Comparison of ENCODE assay signal across 22 cellular contexts in the genomic region with DNA sequence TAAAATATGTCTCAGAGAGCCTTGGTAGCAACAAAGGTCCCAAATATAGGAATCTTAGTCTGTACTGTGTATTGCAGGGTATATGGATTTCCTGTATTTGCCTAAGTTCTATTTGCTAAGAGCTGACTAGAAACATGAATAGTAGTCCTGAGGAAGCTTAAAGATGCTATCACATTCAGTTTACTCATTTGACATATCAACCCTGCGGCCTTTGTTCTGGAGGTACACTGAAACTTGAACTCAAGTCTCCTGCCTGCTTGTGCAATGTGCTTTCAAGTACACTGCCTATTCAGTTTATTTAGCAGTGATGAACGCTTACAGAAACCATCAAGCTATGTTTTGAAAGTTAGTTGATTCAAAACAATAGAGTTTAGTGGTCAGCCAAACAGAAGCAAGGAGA. TPM values are rescaled to one million over a fixed set of nuclear protein-coding genes. Genes with fewer than 3 reads are reported as not detected.
DNase-seq lines count a peak whose midpoint lies in the region; ATAC-seq, FAIRE-seq and TF ChIP-seq lines count a peak whose summit lies in the region.
"Had no signal": no experiment of that assay in that cellular context is flagged by ENCODE, and none has a peak within 500 bp of the region (broad histone marks: within the 10 kb centered on the region; RNA-seq: fewer than 3 reads in every experiment).

No MANE protein-coding gene starts in this region.

- H3K79me2 ChIP-seq in GM23248 (ENCODE audit: insufficient read depth) (peaks cover 65% of the 10 kb centered on the region), astrocyte (ENCODE audit: insufficient read depth, low read length) (peaks cover 3% of the 10 kb centered on the region), keratinocyte (ENCODE audit: control insufficient read depth, insufficient read depth, low read length) (peaks cover 49% of the 10 kb centered on the region)
- H3K79me2 ChIP-seq: parathyroid adenoma had no signal

- H3K27me3 Mint-ChIP-seq in astrocyte (ENCODE audit: low read depth, unreplicated experiment) = no peaks in the 10 kb centered on the region
- H3K27me3 Mint-ChIP-seq: IgD-negative memory B cell; naive thymus-derived CD4-positive, alpha-beta T cell; T-cell had no signal

- intact Hi-C loops in gastrocnemius medialis (cut with DNase I; ENCODE audit: low total_unique reads) (no loop called here), spleen (cut with DNase I; ENCODE audit: low total_unique reads) (no loop called here)

- H3K4me1 Mint-ChIP-seq in astrocyte (ENCODE audit: low read depth, unreplicated experiment) = peaks cover 21% of the 10 kb centered on the region

- in situ Hi-C loops in GM23248 (cut with MboI) = no loop called here
- in situ Hi-C loops in gastrocnemius medialis (cut with MboI; ENCODE audit: low sequenced_read_pairs in 4 of 4) = no loop called here

- H3K4me2 ChIP-seq in A549 = peak overlapping the region; percentile 64; the same call in 2 of the 3 replicates
- H3K4me2 ChIP-seq in GM23248 (ENCODE audit: unreplicated experiment) = peak overlapping the region; percentile 86
- H3K4me2 ChIP-seq in astrocyte (ENCODE audit: low read length) = no peak overlapping the region
- peak overlapping the region; percentile 97 for H3K4me2 ChIP-seq in keratinocyte (ENCODE audit: control insufficient read depth, extremely low read depth, insufficient read depth, low read depth, low read length)

- TF ChIP-seq POLR2A in A549 (IDR thresholded peaks at IDR 0.05; ENCODE audit: low read length) = no peak
- no peak for TF ChIP-seq POLR2A in gastrocnemius medialis (IDR thresholded peaks at IDR 0.05)
- TF ChIP-seq POLR2A in spleen (IDR thresholded peaks at IDR 0.05) = no peak

- TF ChIP-seq CTCF in A549 (IDR thresholded peaks at IDR 0.05) (no peak), astrocyte (IDR thresholded peaks at IDR 0.05; ENCODE audit: insufficient read depth, low read depth, low read length) (no peak), keratinocyte (optimal IDR thresholded peaks at IDR 0.05 in 1 of 3, IDR thresholded peaks at IDR 0.05 in 1 of 3, conservative IDR thresholded peaks at IDR 0.05 in 1 of 3; ENCODE audit: extremely low read depth in 1 of 3, insufficient read depth in 2 of 3, low read length in 3 of 3) (no peak), gastrocnemius medialis (IDR thresholded peaks at IDR 0.05 in 4 of 5, conservative IDR thresholded peaks at IDR 0.05 in 1 of 5) (no peak), spleen (IDR thresholded peaks at IDR 0.05 in 8 of 11, conservative IDR thresholded peaks at IDR 0.05 in 3 of 11) (no peak)

- H4K20me1 ChIP-seq in GM23248 (ENCODE audit: insufficient read depth) (no peaks in the 10 kb centered on the region), astrocyte (ENCODE audit: insufficient read depth, low read length) (no peaks in the 10 kb centered on the region), keratinocyte (ENCODE audit: control insufficient read depth, extremely low read depth, insufficient read depth, low read length) (no peaks in the 10 kb centered on the region)

- H3K9me3 ChIP-seq in A549 (no peaks in the 10 kb centered on the region), GM23248 (ENCODE audit: low read depth) (no peaks in the 10 kb centered on the region), astrocyte (ENCODE audit: insufficient read depth, low read depth, low read length) (no peaks in the 10 kb centered on the region), keratinocyte (ENCODE audit: control insufficient read depth, low read depth, low read length) (no peaks in the 10 kb centered on the region), gastrocnemius medialis (no peaks in the 10 kb centered on the region), spleen (no peaks in the 10 kb centered on the region)
- H3K9me3 ChIP-seq: ascending aorta had no signal

- CTCF ChIA-PET in A549 (lab: Yijun Ruan, JAX) = interaction anchor here (0.9 to 1.3 kb wide), 2 partner anchors 21 to 167 kb away, joined by 3 read pairs; a partner anchor contains a TSS

- no peaks in the 10 kb centered on the region for H3K9me3 Mint-ChIP-seq in astrocyte (ENCODE audit: unreplicated experiment)
- H3K9me3 Mint-ChIP-seq: H9; IgD-negative memory B cell; naive thymus-derived CD4-positive, alpha-beta T cell; T-cell had no signal

- peaks cover 35% of the 10 kb centered on the region for H3F3A ChIP-seq in GM23248 (ENCODE audit: insufficient read depth)

- H3K27ac Mint-ChIP-seq in astrocyte (ENCODE audit: unreplicated experiment) = peak overlapping the region; percentile 98
- H3K27ac Mint-ChIP-seq: H9; IgD-negative memory B cell; naive thymus-derived CD4-positive, alpha-beta T cell; T-cell had no signal

- no peaks in the 10 kb centered on the region for H3K36me3 ChIP-seq in GM23248 (ENCODE audit: low read depth)
- no peaks in the 10 kb centered on the region for H3K36me3 ChIP-seq in astrocyte (ENCODE audit: insufficient read depth, low read length)
- H3K36me3 ChIP-seq in keratinocyte (ENCODE audit: control insufficient read depth in 2 of 2, extremely low read depth in 1 of 2, insufficient read depth in 2 of 2, low read length in 2 of 2) = peaks cover 0 to 10% of the 10 kb centered on the region in 2 experiments
- no peaks in the 10 kb centered on the region for H3K36me3 ChIP-seq in gastrocnemius medialis
- H3K36me3 ChIP-seq in spleen = no peaks in the 10 kb centered on the region
- H3K36me3 ChIP-seq: ascending aorta had no signal

- H2AFZ ChIP-seq in GM23248 (peak overlapping the region; percentile 75; the same call in 1 of the 2 replicates), astrocyte (ENCODE audit: low read depth, low read length) (no peak overlapping the region), keratinocyte (ENCODE audit: control insufficient read depth, low read length) (no peak overlapping the region)
- H2AFZ ChIP-seq: parathyroid adenoma had no signal

- ATAC-seq in A549 (no peak), GM18873 (IDR thresholded peaks at IDR 0.05; ENCODE audit: low FRiP score, unreplicated experiment) (no peak), gastrocnemius medialis (no peak)
- ATAC-seq: naive thymus-derived CD4-positive, alpha-beta T cell; T-cell had no signal

- H3K27ac ChIP-seq in A549 (peak overlapping the region; percentile 78 to 94), GM23248 (peak overlapping the region; percentile 90), astrocyte (ENCODE audit: low read depth, low read length) (peak overlapping the region; percentile 81), keratinocyte (ENCODE audit: control insufficient read depth, insufficient read depth, low read length) (peak overlapping the region; percentile 98), gastrocnemius medialis (no peak overlapping the region), spleen (peak overlapping the region in 3 of 8 donors; percentile 3 to 57 (median 37))
- H3K27ac ChIP-seq: parathyroid adenoma had no signal

- TF ChIP-seq EP300 in A549 (IDR thresholded peaks at IDR 0.05) = no peak

- H3K4me3 Mint-ChIP-seq in astrocyte (ENCODE audit: unreplicated experiment) = no peak overlapping the region
- H3K4me3 Mint-ChIP-seq: H9; IgD-negative memory B cell; naive thymus-derived CD4-positive, alpha-beta T cell; T-cell had no signal

- no peaks in the 10 kb centered on the region for H3K9me1 ChIP-seq in keratinocyte (ENCODE audit: control insufficient read depth, extremely low read depth, insufficient read depth, low read length)

- 86% methylated on average over 2 of the region's 2 CpGs for WGBS in A549 (ENCODE audit: missing lambda C conversion rate)
- 92 to 93% methylated on average over 2 of the region's 2 CpGs for WGBS in GM23248 (ENCODE audit: low coverage in 1 of 2, low lambda C conversion rate in 2 of 2, missing lambda C conversion rate in 2 of 2), 2 experiments
- WGBS in spleen, 5 donors = 87 to 94% (median 89%) methylated on average over 2 of the region's 2 CpGs

- no peak overlapping the region for H3K4me3 ChIP-seq in A549
- 0 out of 2 replicates have a peak overlapping the region, but pooled peaks have one; percentile 60 for H3K4me3 ChIP-seq in GM23248
- no peak overlapping the region for H3K4me3 ChIP-seq in astrocyte (ENCODE audit: insufficient read depth, low read depth, low read length)
- H3K4me3 ChIP-seq in keratinocyte (ENCODE audit: control insufficient read depth in 2 of 3, extremely low read depth in 1 of 3, insufficient read depth in 2 of 3, low read depth in 1 of 3, low read length in 3 of 3) = peak overlapping the region in 2 of 3 experiments; percentile 70
- H3K4me3 ChIP-seq in gastrocnemius medialis = no peak overlapping the region
- H3K4me3 ChIP-seq in spleen = no peak overlapping the region
- H3K4me3 ChIP-seq: ascending aorta had no signal

- H3K9ac ChIP-seq in GM23248 (peak overlapping the region; percentile 69), astrocyte (ENCODE audit: low read length) (no peak overlapping the region), keratinocyte (ENCODE audit: control insufficient read depth, extremely low read depth, insufficient read depth, low read length) (peak overlapping the region; percentile 86)
- H3K9ac ChIP-seq: parathyroid adenoma had no signal

- dilution Hi-C loops in keratinocyte (cut with MboI; ENCODE audit: extremely low pct_ligation_motif_present, low sequenced_read_pairs) = no loop called here

- no peak for DNase-seq in A549 (ENCODE audit: low read depth in 1 of 2, low spot score in 1 of 2)
- peak; percentile 20 for DNase-seq in GM23248
- DNase-seq in astrocyte (ENCODE audit: low read depth) = peak; percentile 20
- DNase-seq in keratinocyte (ENCODE audit: low read depth, low spot score) = no peak
- no peak for DNase-seq in gastrocnemius medialis
- DNase-seq in spleen = no peak
- no peak for DNase-seq in SKM-1 treated with dmso at 0.1 percent for 144 hours (lab: John Stamatoyannopoulos, UW; ENCODE audit: unreplicated experiment)
- DNase-seq: activated gamma-delta T cell; H9; naive thymus-derived CD4-positive, alpha-beta T cell; NCI-H2029 treated with DMSO at 0.1 percent for 48 hours; NCI-H446; NK-92 treated with Interleukin-12 subunit alpha and Interleukin-12 subunit beta, amount 100 ng/mL, for 24 hours; stimulated activated CD4-positive, alpha-beta T cell treated with anti-CD3 and anti-CD28 coated beads, Interleukin-4, amount 100 ng/mL, for 4 hours; T-cell had no signal

- POLR2A ChIA-PET in A549 (lab: Yijun Ruan, JAX) = interaction anchor here (4.1 kb wide), 1 partner anchor 21 kb away, joined by 31 read pairs; a partner anchor contains a TSS

- H3K4me1 ChIP-seq in A549 (peaks cover 38% of the 10 kb centered on the region), GM23248 (ENCODE audit: insufficient read depth) (peaks cover 29% of the 10 kb centered on the region), astrocyte (ENCODE audit: insufficient read depth, low read length) (peaks cover 18% of the 10 kb centered on the region), keratinocyte (ENCODE audit: control insufficient read depth, extremely low read depth, insufficient read depth, low read length) (peaks cover 72% of the 10 kb centered on the region), gastrocnemius medialis (peaks cover 7 to 9% of the 10 kb centered on the region in 2 donors), spleen (peaks cover 0 to 26% (median 17%) of the 10 kb centered on the region in 6 donors)
- H3K4me1 ChIP-seq: parathyroid adenoma had no signal

- H3K27me3 ChIP-seq in GM23248 (replicated peaks; ENCODE audit: insufficient read depth) (no peaks in the 10 kb centered on the region), astrocyte (ENCODE audit: insufficient read depth, low read length) (no peaks in the 10 kb centered on the region), keratinocyte (ENCODE audit: control insufficient read depth, extremely low read depth, insufficient read depth, low read length) (no peaks in the 10 kb centered on the region), gastrocnemius medialis (no peaks in the 10 kb centered on the region), spleen (replicated peaks in 1 of 7) (no peaks in the 10 kb centered on the region)
- H3K27me3 ChIP-seq: ascending aorta had no signal

- H3K9me2 ChIP-seq in GM23248 (ENCODE audit: insufficient read depth) = no peaks in the 10 kb centered on the region

- TF ChIP-seq RAD21 in A549 (conservative IDR thresholded peaks at IDR 0.05 in 1 of 2, IDR thresholded peaks at IDR 0.05 in 1 of 2) = no peak

- FAIRE-seq in A549 (lab: Jason Lieb, UNC) (no peak), astrocyte (lab: Jason Lieb, UNC) (no peak), keratinocyte (lab: Jason Lieb, UNC) (no peak)
- FAIRE-seq: colon, D721Med had no signal

- H3K36me3 Mint-ChIP-seq in astrocyte (ENCODE audit: low read depth, unreplicated experiment) = no peaks in the 10 kb centered on the region

RNA-seq across cellular contexts. Expression of a gene that starts 21.1 kb away (rescaled TPM):
- 18.3 and 18.5 TPM in 2 replicates for polyA plus RNA-seq in A549 (2011; rRNA removed)
- polyA plus RNA-seq in A549 (2012; cell fraction: cytosol; rRNA removed) = 4.2 and 5.0 TPM in 2 replicates
- polyA plus RNA-seq in A549 (2012; cell fraction: nucleus; rRNA removed) = 2.3 and 6.2 TPM in 2 replicates
- 3.9 to 4.6 TPM (median 4.6 TPM) in 3 replicates for polyA plus RNA-seq in A549 (2017; fragmentation: RNase III; extraction: RNeasy Plus Mini Kit Qiagen cat#74134 plus additional on column Dnase treatment)
- polyA minus RNA-seq in A549 (2011; rRNA and poly(A)+ RNA removed) = 38.7 and 39.1 TPM in 2 replicates
- 25.9 and 32.3 TPM in 2 replicates for total RNA-seq in GM23248 (2014; rRNA removed; shearing (Covaris generic))
- 17.0 and 17.5 TPM in 2 replicates for polyA plus RNA-seq in GM23248 (2016; fragmentation: Nextera tagmentation; extraction: Ambion mirVana)
- total RNA-seq in astrocyte = 19.4 and 27.3 TPM in 2 replicates
- polyA plus RNA-seq in keratinocyte = 62.8 to 93.5 TPM (median 69.7 TPM) in 3 replicates
- polyA plus RNA-seq in keratinocyte (2011; ENCODE audit: low read depth) = 41.0 TPM
- polyA plus RNA-seq in keratinocyte (2011; cell fraction: cytosol; rRNA removed) = 29.2 and 45.2 TPM in 2 replicates
- 111 and 114 TPM in 2 replicates for polyA plus RNA-seq in keratinocyte (2011; cell fraction: nucleus; rRNA removed)
- polyA plus RNA-seq in keratinocyte (2012; ENCODE audit: low replicate concordance) = 16.2 and 32.7 TPM in 2 replicates
- polyA minus RNA-seq in keratinocyte = 124 to 216 TPM (median 189 TPM) in 3 replicates
- polyA minus RNA-seq in keratinocyte (2011; cell fraction: cytosol; rRNA and poly(A)+ RNA removed) = 29.4 TPM
- polyA minus RNA-seq in keratinocyte (2011; cell fraction: nucleus; rRNA and poly(A)+ RNA removed) = 82.6 and 226 TPM in 2 replicates
- 1 to 10 TPM; 1.1 to 3.3 (median 2.6) TPM for total RNA-seq in gastrocnemius medialis
- 10 to 100 TPM; 22.6 to 47.4 (median 28.1) TPM for total RNA-seq in spleen
- polyA plus RNA-seq in spleen = 1 to 10 TPM; 1.1 to 1.6 (median 1.5) TPM
- total RNA-seq: G401 had no signal

Comparison
In these comparisons a context has a peak if more than half of its experiments do, and no peak if none do; other contexts are left out.
1. DNase-seq: peak in GM23248 (single experiment) and astrocyte (single experiment); none in A549 (0 of 2), keratinocyte (single experiment), gastrocnemius medialis (0 of 2), spleen (single experiment) and SKM-1 treated with dmso at 0.1 percent for 144 hours (single experiment).
2. H3K27ac ChIP-seq: peak in A549 (2 of 2), GM23248 (single experiment), astrocyte (single experiment) and keratinocyte (single experiment); none in gastrocnemius medialis (0 of 4).
3. H3K4me3 ChIP-seq: peak in GM23248 (single experiment) and keratinocyte (2 of 3); none in A549 (single experiment), astrocyte (single experiment), gastrocnemius medialis (0 of 4) and spleen (0 of 8).